In genomic region chr6:112365952-112366351, GRCh38 we compare ENCODE assay signal across 10 cellular contexts. TPM values are rescaled to one million over a fixed set of nuclear protein-coding genes. Genes with fewer than 3 reads are reported as not detected.
"Had no signal": no experiment of that assay in that cellular context is flagged by ENCODE, and none has a peak within 500 bp of the region (broad histone marks: within the 10 kb centered on the region; RNA-seq: fewer than 3 reads in every experiment).

No MANE protein-coding gene starts in this region.

- H3K9me3 Mint-ChIP-seq: GM23338, HFFc6, IgD-negative memory B cell had no signal

- H3K27ac Mint-ChIP-seq: GM23338, HFFc6, IgD-negative memory B cell had no signal

- DNase-seq: H7, HFFc6, KG1 had no signal

- H3K36me3 ChIP-seq: HAP-1 had no signal

- ATAC-seq: GM23338, HCT116, HepG2 had no signal

- H3K27ac ChIP-seq: HL-60 had no signal

- H3K9me3 ChIP-seq: HAP-1 had no signal

- H3K4me1 Mint-ChIP-seq: GM23338, IgD-negative memory B cell had no signal

- H3K4me3 ChIP-seq: GM23338, HAP-1 had no signal

- H3K36me3 Mint-ChIP-seq: IgD-negative memory B cell had no signal

- H3K4me2 ChIP-seq: GM23338 had no signal

- H3K4me1 ChIP-seq: HAP-1 had no signal

- FAIRE-seq: HepG2 had no signal

- H3K27me3 Mint-ChIP-seq: IgD-negative memory B cell had no signal

- H3K4me3 Mint-ChIP-seq: GM23338, HFFc6, IgD-negative memory B cell had no signal

RNA-seq across cellular contexts. Expression of gene RFPL4B, which starts 18.8 kb away (rescaled TPM):
- total RNA-seq: GM23338, H4, H7, HepG2 had no signal
- polyA plus RNA-seq: GM23338, HepG2, IgD-negative memory B cell had no signal
